Comparison of ENCODE assay signal across 1 cellular context in genomic region chrX:23756165-23756564, GRCh38.
A peak's percentile ranks its signal among the peaks of the same experiment; 100 is the strongest.
TF ChIP-seq lines count a peak whose summit lies in the region.

No MANE protein-coding gene starts in this region.

TF ChIP-seq in GM12878, 131 proteins besides CTCF, POLR2A, EP300 and RAD21 (continued from another document and continues in another):
- TF ChIP-seq ATF3 (IDR thresholded peaks at IDR 0.05; ENCODE audit: borderline replicate concordance, extremely low read depth, low read depth, low read length), result no peak
- no peak for TF ChIP-seq NFXL1 (IDR thresholded peaks at IDR 0.05; ENCODE audit: borderline replicate concordance)
- no peak for TF ChIP-seq SPI1 (IDR thresholded peaks at IDR 0.05; ENCODE audit: borderline replicate concordance, insufficient read depth, low read depth, low read length)
- no peak for TF ChIP-seq E4F1 (IDR thresholded peaks at IDR 0.05; ENCODE audit: borderline replicate concordance, partially characterized antibody)
- no peak for TF ChIP-seq MYC (IDR thresholded peaks at IDR 0.05; ENCODE audit: insufficient read depth, insufficient read length, insufficient replicate concordance, low read length, severe bottlenecking)
- no peak for TF ChIP-seq IRF3 (IDR thresholded peaks at IDR 0.05)
- TF ChIP-seq ZNF592 (IDR thresholded peaks at IDR 0.05), result no peak
- TF ChIP-seq POLR2AphosphoS5 (IDR thresholded peaks at IDR 0.05; ENCODE audit: low read length), result no peak
- no peak for TF ChIP-seq MEF2B (IDR thresholded peaks at IDR 0.05; ENCODE audit: partially characterized antibody, poor library complexity, severe bottlenecking)
- TF ChIP-seq KAT2A (conservative IDR thresholded peaks at IDR 0.05; ENCODE audit: control insufficient read depth, low read depth, low read length), result no peak
- TF ChIP-seq ZNF207 (IDR thresholded peaks at IDR 0.05; ENCODE audit: borderline replicate concordance), result no peak
- no peak for TF ChIP-seq REST (IDR thresholded peaks at IDR 0.05; ENCODE audit: low read depth, low read length)
- TF ChIP-seq RAD51 (IDR thresholded peaks at IDR 0.05), result peak; percentile 49; the same call in 1 of the 2 replicates
- no peak for TF ChIP-seq MTA3 (IDR thresholded peaks at IDR 0.05; ENCODE audit: borderline replicate concordance, low read length)
- TF ChIP-seq ATF7 (IDR thresholded peaks at IDR 0.05; ENCODE audit: low read depth), result peak; percentile 70
- no peak for TF ChIP-seq HDGF (IDR thresholded peaks at IDR 0.05)
- TF ChIP-seq YBX1 (IDR thresholded peaks at IDR 0.05), result no peak
- no peak for TF ChIP-seq POU2F2 (IDR thresholded peaks at IDR 0.05; ENCODE audit: borderline replicate concordance, low read depth, low read length)
- no peak for TF ChIP-seq SREBF2 (IDR thresholded peaks at IDR 0.05; ENCODE audit: low read length)
- no peak for TF ChIP-seq BCL3 (IDR thresholded peaks at IDR 0.05; ENCODE audit: borderline replicate concordance, insufficient read depth, low read depth, low read length, poor library complexity, severe bottlenecking)
- no peak for TF ChIP-seq RFX5 (IDR thresholded peaks at IDR 0.05; ENCODE audit: low read depth, low read length)
- TF ChIP-seq FOXM1 (IDR thresholded peaks at IDR 0.05; ENCODE audit: low read depth, low read length), result no peak
- no peak for TF ChIP-seq LARP7 (IDR thresholded peaks at IDR 0.05)
- TF ChIP-seq ESRRA (IDR thresholded peaks at IDR 0.05; ENCODE audit: low read length), result no peak
- no peak for TF ChIP-seq FOXK2 (IDR thresholded peaks at IDR 0.05)
- no peak for TF ChIP-seq ASH2L (IDR thresholded peaks at IDR 0.05; ENCODE audit: borderline replicate concordance, low read depth)
- TF ChIP-seq SREBF1 (IDR thresholded peaks at IDR 0.05; ENCODE audit: low read length), result no peak
- no peak for TF ChIP-seq E2F8 (IDR thresholded peaks at IDR 0.05; ENCODE audit: low read depth, partially characterized antibody)
- TF ChIP-seq CEBPB (IDR thresholded peaks at IDR 0.05; ENCODE audit: borderline replicate concordance in 1 of 2, low read depth in 2 of 2, low read length in 2 of 2), result no peak
- TF ChIP-seq CREM (IDR thresholded peaks at IDR 0.05; ENCODE audit: low read depth), result no peak
- no peak for TF ChIP-seq ZSCAN29 (IDR thresholded peaks at IDR 0.05)
- TF ChIP-seq IKZF2 (IDR thresholded peaks at IDR 0.05), result peak in 1 of 2 experiments; percentile 33; a peak in 1 of 4 replicates
- TF ChIP-seq ZNF24 (IDR thresholded peaks at IDR 0.05), result no peak
- peak in 1 of 2 experiments; percentile 32; a peak in 1 of 4 replicates for TF ChIP-seq BHLHE40 (IDR thresholded peaks at IDR 0.05; ENCODE audit: borderline replicate concordance in 1 of 2, low read depth in 2 of 2, low read length in 1 of 2)
- TF ChIP-seq FOS (IDR thresholded peaks at IDR 0.05; ENCODE audit: borderline replicate concordance, extremely low read depth, insufficient read length), result no peak
- TF ChIP-seq SMAD5 (IDR thresholded peaks at IDR 0.05; ENCODE audit: low read depth), result no peak
- no peak for TF ChIP-seq MXI1 (IDR thresholded peaks at IDR 0.05; ENCODE audit: low read depth, low read length)
- no peak for TF ChIP-seq EGR1 (IDR thresholded peaks at IDR 0.05; ENCODE audit: borderline replicate concordance in 1 of 2, low read depth in 2 of 2, low read length in 2 of 2)
- no peak for TF ChIP-seq ZBTB33 (IDR thresholded peaks at IDR 0.05)
- TF ChIP-seq BCL11A (IDR thresholded peaks at IDR 0.05; ENCODE audit: low read depth, low read length), result no peak
- TF ChIP-seq CBX5 (IDR thresholded peaks at IDR 0.05; ENCODE audit: low read depth), result no peak
- no peak for TF ChIP-seq RB1 (IDR thresholded peaks at IDR 0.05; ENCODE audit: borderline replicate concordance)
- no peak for TF ChIP-seq HCFC1 (IDR thresholded peaks at IDR 0.05; ENCODE audit: low read length)
- TF ChIP-seq TBL1XR1 (IDR thresholded peaks at IDR 0.05; ENCODE audit: low read depth, low read length), result no peak; the same call in 1 of the 2 replicates
- TF ChIP-seq SRF (IDR thresholded peaks at IDR 0.05; ENCODE audit: low read depth in 2 of 2, low read length in 2 of 2), result no peak
- no peak for TF ChIP-seq NKRF (conservative IDR thresholded peaks at IDR 0.05)
